Comparison of ENCODE assay signal across 23 cellular contexts in genomic region chr9:124135813-124136365, GRCh38.
DNase-seq lines count a peak whose midpoint lies in the region; ATAC-seq, FAIRE-seq and TF ChIP-seq lines count a peak whose summit lies in the region.
"Had no signal": no experiment of that assay in that cellular context is flagged by ENCODE, and none has a peak within 500 bp of the region (broad histone marks: within the 10 kb centered on the region; RNA-seq: fewer than 3 reads in every experiment).

No MANE protein-coding gene starts in this region.

- H3K27me3 ChIP-seq in GM12878 (replicated peaks in 1 of 2; ENCODE audit: control insufficient read depth in 2 of 2, insufficient read depth in 2 of 2, low read length in 1 of 2), result no peaks in the 10 kb centered on the region
- H3K27me3 ChIP-seq: BLaER1 had no signal

- peaks cover 3% of the 10 kb centered on the region for H3K27me3 Mint-ChIP-seq in T-helper 2 cell treated with Interferon-gamma antibody and Interleukin-4, amounts not matched to agents 5 μg/mL and 100 μg/mL, for 36 hours (ENCODE audit: low read depth)
- H3K27me3 Mint-ChIP-seq in memory B cell, result no peaks in the 10 kb centered on the region
- H3K27me3 Mint-ChIP-seq: B cell had no signal

- intact Hi-C loops in GM12878 (cut with micrococcal nuclease; ENCODE audit: unreplicated experiment), result loop anchor here (2.0 kb wide), 1 partner anchor 119 kb away; no protein-coding TSS in a partner anchor

- POLR2A ChIA-PET in GM12878 (lab: Charles Lee), result interaction anchor here (2.3 to 3.2 kb wide), 4 partner anchors 67 to 156 kb away, joined by 5 to 13 read pairs (median 12); no protein-coding TSS in a partner anchor

- H2AFZ ChIP-seq in GM12878 (ENCODE audit: control insufficient read depth, low read depth, low read length), result no peak overlapping the region
- H2AFZ ChIP-seq: GM23248 had no signal

- RAD21 ChIA-PET in GM12878 (lab: Charles Lee; ENCODE audit: unreplicated experiment), result interaction anchor here (0.7 to 6.1 kb wide), 6 partner anchors 9 to 156 kb away, joined by 3 to 85 read pairs (median 11); no protein-coding TSS in a partner anchor

- H3K4me1 ChIP-seq in GM12878 (ENCODE audit: control insufficient read depth, insufficient read depth, low read length), result peaks cover 29% of the 10 kb centered on the region

- no peak for FAIRE-seq in GM12878 (lab: Jason Lieb, UNC)
- no peak for FAIRE-seq in urothelium cell line (lab: Jason Lieb, UNC)
- FAIRE-seq: A204.1, G401.6, GM12891, GM18507 had no signal

- TF ChIP-seq CTCF in GM12878 (IDR thresholded peaks at IDR 0.05 in 2 of 3, conservative IDR thresholded peaks at IDR 0.05 in 1 of 3; ENCODE audit: control insufficient read depth in 2 of 3, extremely low read depth in 1 of 3, insufficient read depth in 1 of 3, low read depth in 3 of 3, low read length in 3 of 3), result no peak

- H3K36me3 ChIP-seq in GM12878 (ENCODE audit: control insufficient read depth in 2 of 2, insufficient read depth in 2 of 2, low read length in 1 of 2), result no peaks in the 10 kb centered on the region
- H3K36me3 ChIP-seq: BLaER1 had no signal

- no peak overlapping the region for H3K4me3 ChIP-seq in GM12878
- H3K4me3 ChIP-seq: BLaER1, GM23248 had no signal

- H3K4me3 Mint-ChIP-seq in T-helper 2 cell treated with Interferon-gamma antibody and Interleukin-4, amounts not matched to agents 5 μg/mL and 100 μg/mL, for 36 hours, result no peak overlapping the region
- peak overlapping the region; percentile 1 for H3K4me3 Mint-ChIP-seq in memory B cell
- H3K4me3 Mint-ChIP-seq: B cell; CD8-positive, alpha-beta T cell; H9; HFFc6 had no signal

- no peak overlapping the region for H3K9ac ChIP-seq in GM12878 (ENCODE audit: control insufficient read depth, insufficient read depth, low read length)
- H3K9ac ChIP-seq: BLaER1, GM23248 had no signal

- TF ChIP-seq EP300 in GM12878 (IDR thresholded peaks at IDR 0.05; ENCODE audit: borderline replicate concordance in 1 of 2, control insufficient read depth in 1 of 2, low read depth in 2 of 2, low read length in 2 of 2), result no peak

- TF ChIP-seq RAD21 in GM12878 (IDR thresholded peaks at IDR 0.05; ENCODE audit: insufficient read depth, low read depth, low read length), result no peak

- CTCF ChIA-PET in GM12878 (lab: Yijun Ruan, JAX), result interaction anchor here (0.5 to 3.0 kb wide), 9 partner anchors 8 to 283 kb away, joined by 3 to 22 read pairs (median 3); no protein-coding TSS in a partner anchor

- H3K9me3 ChIP-seq in GM12878 (replicated peaks; ENCODE audit: control insufficient read depth, insufficient read depth, low read length), result no peaks in the 10 kb centered on the region
- H3K9me3 ChIP-seq: BLaER1, Caco-2 had no signal

- H3K4me1 Mint-ChIP-seq in T-helper 2 cell treated with Interferon-gamma antibody and Interleukin-4, amounts not matched to agents 5 μg/mL and 100 μg/mL, for 36 hours (ENCODE audit: low read depth), result no peaks in the 10 kb centered on the region
- peaks cover 30% of the 10 kb centered on the region for H3K4me1 Mint-ChIP-seq in memory B cell

- no peak for TF ChIP-seq POLR2A in GM12878 (IDR thresholded peaks at IDR 0.05; ENCODE audit: low read depth, low read length)

- H3K36me3 Mint-ChIP-seq in T-helper 2 cell treated with Interferon-gamma antibody and Interleukin-4, amounts not matched to agents 5 μg/mL and 100 μg/mL, for 36 hours (ENCODE audit: low read depth), result no peaks in the 10 kb centered on the region
- no peaks in the 10 kb centered on the region for H3K36me3 Mint-ChIP-seq in memory B cell
- H3K36me3 Mint-ChIP-seq: CD4-positive, CD25-positive, alpha-beta regulatory T cell; CD8-positive, alpha-beta T cell had no signal

- DNase-seq in T-helper 2 cell treated with Interferon-gamma antibody and Interleukin-4, amounts not matched to agents 5 μg/mL and 100 μg/mL, for 36 hours (ENCODE audit: low spot score), result no peak
- DNase-seq in T-helper 2 cell (no peak), GM12878 (ENCODE audit: low read depth, low spot score) (no peak), memory B cell (ENCODE audit: low spot score in 2 of 2) (no peak), urothelium cell line (ENCODE audit: low spot score) (no peak)
- DNase-seq: Caco-2; CD4-positive, CD25-positive, alpha-beta regulatory T cell; CD8-positive, alpha-beta T cell; DMS153; DND-41; GM23248; H9; HFFc6 had no signal

- BruUV-seq in GM12878 (replicated peaks; lab: Mats Ljungman, UMichigan), result no TSS peak

- no peak overlapping the region for H3K27ac ChIP-seq in GM12878 (ENCODE audit: control insufficient read depth, insufficient read depth)
- H3K27ac ChIP-seq: 22Rv1, BLaER1, C4-2B, GM23248 had no signal

- SMC1A ChIA-PET in GM12878 (lab: Charles Lee; ENCODE audit: uncharacterized antibody, unreplicated experiment), result interaction anchor here (1.3 to 5.9 kb wide), 8 partner anchors 9 to 157 kb away, joined by 4 to 89 read pairs (median 10); no protein-coding TSS in a partner anchor

- 94% methylated on average over 1 of the region's 1 CpG for WGBS in GM12878 (ENCODE audit: insufficient coverage, insufficient replicate concordance, low lambda C conversion rate, missing lambda C conversion rate)

- ATAC-seq in GM12878, result no peak
- no peak for ATAC-seq in memory B cell (ENCODE audit: low read depth)
- no peak for ATAC-seq in GM19035 (IDR thresholded peaks at IDR 0.05; ENCODE audit: unreplicated experiment)
- ATAC-seq: CD8-positive, alpha-beta T cell; HCT116 had no signal

- peak overlapping the region; percentile 39 for H3K27ac Mint-ChIP-seq in T-helper 2 cell treated with Interferon-gamma antibody and Interleukin-4, amounts not matched to agents 5 μg/mL and 100 μg/mL, for 36 hours
- H3K27ac Mint-ChIP-seq in memory B cell, result peak overlapping the region; percentile 1
- H3K27ac Mint-ChIP-seq: B cell; CD4-positive, CD25-positive, alpha-beta regulatory T cell; CD8-positive, alpha-beta T cell; H9; HFFc6 had no signal

- H4K20me1 ChIP-seq in GM12878 (ENCODE audit: control insufficient read depth, insufficient read depth), result no peaks in the 10 kb centered on the region
- H4K20me1 ChIP-seq: BLaER1 had no signal

- H3K9me3 Mint-ChIP-seq in T-helper 2 cell treated with Interferon-gamma antibody and Interleukin-4, amounts not matched to agents 5 μg/mL and 100 μg/mL, for 36 hours, result no peaks in the 10 kb centered on the region
- H3K9me3 Mint-ChIP-seq in memory B cell, result no peaks in the 10 kb centered on the region
- H3K9me3 Mint-ChIP-seq: CD4-positive, CD25-positive, alpha-beta regulatory T cell; CD8-positive, alpha-beta T cell; H9; HFFc6 had no signal

- H3K79me2 ChIP-seq in GM12878 (ENCODE audit: control insufficient read depth, insufficient read depth, low read length), result peaks cover 10% of the 10 kb centered on the region

- in situ Hi-C loops in GM12878 (cut with MboI), result loop anchor here (25.0 kb wide), 1 partner anchor 151 kb away; no protein-coding TSS in a partner anchor

- H3K4me2 ChIP-seq in GM12878 (ENCODE audit: control insufficient read depth, insufficient read depth), result no peak overlapping the region

TF ChIP-seq in GM12878, 131 proteins besides CTCF, POLR2A, EP300 and RAD21:
- TF ChIP-seq SPI1 (IDR thresholded peaks at IDR 0.05; ENCODE audit: borderline replicate concordance, insufficient read depth, low read depth, low read length), result no peak
- no peak for TF ChIP-seq TCF7 (IDR thresholded peaks at IDR 0.05; ENCODE audit: borderline replicate concordance)
- TF ChIP-seq NKRF (conservative IDR thresholded peaks at IDR 0.05), result no peak
- TF ChIP-seq IKZF2 (IDR thresholded peaks at IDR 0.05), result no peak
- TF ChIP-seq TBL1XR1 (IDR thresholded peaks at IDR 0.05; ENCODE audit: low read depth, low read length), result no peak
- TF ChIP-seq RAD51 (IDR thresholded peaks at IDR 0.05), result no peak
- TF ChIP-seq PAX5 (IDR thresholded peaks at IDR 0.05; ENCODE audit: borderline replicate concordance, low read depth, low read length), result no peak
- TF ChIP-seq NR2C2 (IDR thresholded peaks at IDR 0.05; ENCODE audit: borderline replicate concordance, control insufficient read depth, insufficient read length, low read depth), result no peak
- TF ChIP-seq SREBF2 (IDR thresholded peaks at IDR 0.05; ENCODE audit: low read length), result no peak
- TF ChIP-seq HDGF (IDR thresholded peaks at IDR 0.05), result peak; percentile 67; the same call in 1 of the 2 replicates
- TF ChIP-seq NRF1 (conservative IDR thresholded peaks at IDR 0.05; ENCODE audit: low read depth, low read length), result no peak
- TF ChIP-seq MYC (IDR thresholded peaks at IDR 0.05; ENCODE audit: insufficient read depth, insufficient read length, insufficient replicate concordance, low read length, severe bottlenecking), result no peak
- TF ChIP-seq YBX1 (IDR thresholded peaks at IDR 0.05), result peak; percentile 47; the same call in 1 of the 2 replicates
- TF ChIP-seq CREM (IDR thresholded peaks at IDR 0.05; ENCODE audit: low read depth), result no peak
- TF ChIP-seq, protein P1, sequence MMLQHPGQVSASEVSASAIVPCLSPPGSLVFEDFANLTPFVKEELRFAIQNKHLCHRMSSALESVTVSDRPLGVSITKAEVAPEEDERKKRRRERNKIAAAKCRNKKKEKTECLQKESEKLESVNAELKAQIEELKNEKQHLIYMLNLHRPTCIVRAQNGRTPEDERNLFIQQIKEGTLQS (IDR thresholded peaks at IDR 0.05; ENCODE audit: borderline replicate concordance, extremely low read depth, low read depth, low read length), result no peak
